17 cellular contexts compared by ENCODE assay signal in genomic region chr6:43762410-43762768, GRCh38. TPM values are rescaled to one million over a fixed set of nuclear protein-coding genes. Genes with fewer than 3 reads are reported as not detected.
DNase-seq lines count a peak whose midpoint lies in the region; ATAC-seq and TF ChIP-seq lines count a peak whose summit lies in the region.
"Had no signal": no experiment of that assay in that cellular context is flagged by ENCODE, and none has a peak within 500 bp of the region (broad histone marks: within the 10 kb centered on the region; RNA-seq: fewer than 3 reads in every experiment).

No MANE protein-coding gene starts in this region.

- no peak overlapping the region for H3K4me2 ChIP-seq in smooth muscle cell
- H3K4me2 ChIP-seq: BLaER1 had no signal

- peak overlapping the region; percentile 58 for H3K27ac ChIP-seq in smooth muscle cell (ENCODE audit: low read depth)
- H3K27ac ChIP-seq in left lung, result no peak overlapping the region
- H3K27ac ChIP-seq: BLaER1 had no signal

- H3K27me3 ChIP-seq in H7 (ENCODE audit: control insufficient read depth, insufficient read depth, low read length) (no peaks in the 10 kb centered on the region; the same call in 1 of the 2 replicates), smooth muscle cell (ENCODE audit: low read depth) (no peaks in the 10 kb centered on the region), left lung (no peaks in the 10 kb centered on the region)
- H3K27me3 ChIP-seq: BLaER1 had no signal

- no peaks in the 10 kb centered on the region for H3F3A ChIP-seq in smooth muscle cell (ENCODE audit: low read depth)

- H3K4me1 Mint-ChIP-seq in chondrocyte (ENCODE audit: low read depth) (no peaks in the 10 kb centered on the region), nephron (peaks cover 56% of the 10 kb centered on the region)
- H3K4me1 Mint-ChIP-seq in natural killer cell treated with Interleukin-12 subunit alpha and Interleukin-12 subunit beta and Interleukin-15 and Interleukin-18, amount 100 ng/mL, for 72 hours (ENCODE audit: low read depth in 2 of 2), result no peaks in the 10 kb centered on the region

- H3K4me1 ChIP-seq in smooth muscle cell (ENCODE audit: low read depth) (peaks cover 20% of the 10 kb centered on the region), left lung (peaks cover 0 to 3% of the 10 kb centered on the region in 2 donors)
- H3K4me1 ChIP-seq: BLaER1, HAP-1 had no signal

- H3K9me3 Mint-ChIP-seq in chondrocyte (ENCODE audit: low read depth) (no peaks in the 10 kb centered on the region), nephron (no peaks in the 10 kb centered on the region)
- no peaks in the 10 kb centered on the region for H3K9me3 Mint-ChIP-seq in natural killer cell treated with Interleukin-12 subunit alpha and Interleukin-12 subunit beta and Interleukin-15 and Interleukin-18, amount 100 ng/mL, for 72 hours
- H3K9me3 Mint-ChIP-seq: CD8-positive, alpha-beta T cell had no signal

- TF ChIP-seq CTCF in chondrocyte (IDR thresholded peaks at IDR 0.05) (no peak), nephron (IDR thresholded peaks at IDR 0.05; ENCODE audit: unreplicated experiment in 3 of 3) (no peak), smooth muscle cell (IDR thresholded peaks at IDR 0.05; ENCODE audit: borderline replicate concordance, insufficient read depth, poor library complexity, severe bottlenecking) (no peak), left lung (IDR thresholded peaks at IDR 0.05) (no peak)

- no peak for ATAC-seq in natural killer cell treated with Interleukin-12 subunit alpha and Interleukin-12 subunit beta and Interleukin-15 and Interleukin-18, amount 100 ng/mL, for 72 hours
- ATAC-seq in GM21423 (IDR thresholded peaks at IDR 0.05; ENCODE audit: unreplicated experiment) (no peak), left lung (no peak)
- ATAC-seq: CD8-positive, alpha-beta T cell; GM12878 had no signal

- intact Hi-C loops in left lung (cut with DNase I), result no loop called here

- WGBS in smooth muscle cell (ENCODE audit: low lambda C conversion rate), result 89% methylated on average over 5 of the region's 5 CpGs

- no peaks in the 10 kb centered on the region for H3K36me3 ChIP-seq in H7 (replicated peaks; ENCODE audit: control insufficient read depth, insufficient read depth, low read length)
- H3K36me3 ChIP-seq in smooth muscle cell (ENCODE audit: low read depth), result no peaks in the 10 kb centered on the region
- no peaks in the 10 kb centered on the region for H3K36me3 ChIP-seq in left lung
- H3K36me3 ChIP-seq: BLaER1, HAP-1 had no signal

- H3K9me3 ChIP-seq in smooth muscle cell (replicated peaks; ENCODE audit: low read depth) (no peaks in the 10 kb centered on the region), left lung (no peaks in the 10 kb centered on the region)
- H3K9me3 ChIP-seq: BLaER1, HAP-1 had no signal

- H4K20me1 ChIP-seq in smooth muscle cell (ENCODE audit: low read depth), result no peaks in the 10 kb centered on the region
- H4K20me1 ChIP-seq: BLaER1 had no signal

- DNase-seq in H7 (peak; percentile 14), chondrocyte (ENCODE audit: low spot score) (peak; percentile 61), smooth muscle cell (lab: John Stamatoyannopoulos, UW; ENCODE audit: unreplicated experiment) (no peak), left lung (no peak)
- DNase-seq in natural killer cell treated with Interleukin-12 subunit alpha and Interleukin-12 subunit beta and Interleukin-15 and Interleukin-18, amount 100 ng/mL, for 72 hours (ENCODE audit: low spot score), result no peak
- DNase-seq: 8988T; CD8-positive, alpha-beta T cell; DMS 273 treated with DMSO at 0.1 percent for 48 hours; DMS53; DND-41; EL; GOT3 had no signal

- H3K27me3 Mint-ChIP-seq in chondrocyte (ENCODE audit: low read depth), result peaks cover 13% of the 10 kb centered on the region
- H3K27me3 Mint-ChIP-seq in nephron (ENCODE audit: low read depth), result peaks cover 9% of the 10 kb centered on the region
- H3K27me3 Mint-ChIP-seq in natural killer cell treated with Interleukin-12 subunit alpha and Interleukin-12 subunit beta and Interleukin-15 and Interleukin-18, amount 100 ng/mL, for 72 hours, result peaks cover 0 to 9% of the 10 kb centered on the region in 2 donors

- H3K9ac ChIP-seq in smooth muscle cell (ENCODE audit: low read depth), result no peak overlapping the region
- H3K9ac ChIP-seq: BLaER1 had no signal

- H3K79me2 ChIP-seq in smooth muscle cell (ENCODE audit: low read depth), result no peaks in the 10 kb centered on the region

- no peaks in the 10 kb centered on the region for H3K36me3 Mint-ChIP-seq in chondrocyte (ENCODE audit: low read depth)
- H3K36me3 Mint-ChIP-seq in nephron (ENCODE audit: low read depth), result no peaks in the 10 kb centered on the region
- H3K36me3 Mint-ChIP-seq in natural killer cell treated with Interleukin-12 subunit alpha and Interleukin-12 subunit beta and Interleukin-15 and Interleukin-18, amount 100 ng/mL, for 72 hours, result no peaks in the 10 kb centered on the region
- H3K36me3 Mint-ChIP-seq: CD8-positive, alpha-beta T cell had no signal

- no peak overlapping the region for H2AFZ ChIP-seq in smooth muscle cell (ENCODE audit: low read depth)

- no peak overlapping the region for H3K27ac Mint-ChIP-seq in chondrocyte (ENCODE audit: unreplicated experiment)
- H3K27ac Mint-ChIP-seq in nephron, result peak overlapping the region; percentile 19 to 82 (median 59)
- H3K27ac Mint-ChIP-seq in natural killer cell treated with Interleukin-12 subunit alpha and Interleukin-12 subunit beta and Interleukin-15 and Interleukin-18, amount 100 ng/mL, for 72 hours, result no peak overlapping the region
- H3K27ac Mint-ChIP-seq: CD8-positive, alpha-beta T cell had no signal

- H3K4me3 Mint-ChIP-seq in chondrocyte (ENCODE audit: unreplicated experiment), result no peak overlapping the region
- H3K4me3 Mint-ChIP-seq in nephron, result no peak overlapping the region
- no peak overlapping the region for H3K4me3 Mint-ChIP-seq in natural killer cell treated with Interleukin-12 subunit alpha and Interleukin-12 subunit beta and Interleukin-15 and Interleukin-18, amount 100 ng/mL, for 72 hours
- H3K4me3 Mint-ChIP-seq: CD8-positive, alpha-beta T cell had no signal

- H3K4me3 ChIP-seq in H7 (ENCODE audit: insufficient read depth, low read depth, low read length) (no peak overlapping the region), smooth muscle cell (no peak overlapping the region), left lung (no peak overlapping the region)
- H3K4me3 ChIP-seq: BLaER1, GM12878, HAP-1 had no signal

RNA-seq across cellular contexts. Expression of gene VEGFA, which starts 7.6 kb away (rescaled TPM):
- total RNA-seq in H7 (2014; rRNA removed; shearing (Covaris generic)), result 32.1 and 39.6 TPM in 2 replicates
- 24.8 to 139 TPM (median 137 TPM) in 3 replicates for total RNA-seq in chondrocyte
- total RNA-seq in smooth muscle cell, result 120 and 136 TPM in 2 replicates
- 116 and 143 TPM in 2 replicates for polyA plus RNA-seq in smooth muscle cell
- total RNA-seq in natural killer cell treated with Interleukin-12 subunit alpha and Interleukin-12 subunit beta and Interleukin-15 and Interleukin-18, amount 100 ng/mL, for 72 hours, result 10 to 100 TPM; 36.8 to 43.0 TPM
- 100 to 1,000 TPM; 147 to 154 TPM for total RNA-seq in left lung

Comparison
In these comparisons a context has a peak if more than half of its experiments do, and no peak if none do; other contexts are left out.
1. DNase-seq: peak in H7 (single experiment) and chondrocyte (single experiment); none in smooth muscle cell (single experiment), natural killer cell treated with Interleukin-12 subunit alpha and Interleukin-12 subunit beta and Interleukin-15 and Interleukin-18, amount 100 ng/mL, for 72 hours (single experiment) and left lung (0 of 2).
2. H3K27ac Mint-ChIP-seq: peak in nephron (3 of 3); none in chondrocyte (single experiment) and natural killer cell treated with Interleukin-12 subunit alpha and Interleukin-12 subunit beta and Interleukin-15 and Interleukin-18, amount 100 ng/mL, for 72 hours (0 of 2).